In the genomic region with DNA sequence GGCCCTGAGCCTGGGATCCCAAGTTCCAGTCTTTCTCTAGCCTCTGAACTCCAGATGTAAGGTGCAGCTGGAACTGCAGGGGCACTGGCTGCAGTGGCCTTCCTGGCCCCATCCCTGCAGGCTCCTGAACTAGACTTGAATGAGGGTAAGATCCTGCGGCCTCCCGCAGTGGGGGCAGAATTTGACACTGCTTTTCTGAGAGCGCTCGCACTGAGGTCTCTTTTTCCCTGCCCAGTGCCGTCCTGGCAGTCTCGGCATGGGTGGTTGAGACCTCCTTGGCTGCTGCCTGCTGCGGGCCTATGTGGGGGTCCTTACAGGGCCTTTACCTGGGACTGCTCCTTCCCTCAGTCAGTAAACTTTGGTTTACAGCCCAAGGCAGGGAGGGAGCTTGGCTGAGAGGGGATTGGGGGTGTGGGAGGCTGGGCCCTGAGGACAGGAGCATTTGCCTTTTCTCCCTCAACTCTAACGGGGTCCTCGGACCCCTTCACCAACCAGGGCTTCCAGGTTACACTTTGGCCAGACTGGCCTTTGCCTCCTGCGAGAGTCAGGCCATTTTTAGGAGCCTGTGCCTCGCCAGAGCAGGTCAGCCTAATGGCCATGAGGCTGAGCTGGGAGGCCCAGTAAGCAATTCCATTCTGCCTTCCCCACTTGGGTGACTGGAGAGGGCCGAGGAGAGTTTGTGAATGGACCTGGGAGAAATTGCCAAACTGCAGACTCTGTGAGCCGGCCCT, we compare ENCODE assay signal across 15 cellular contexts. TPM values are rescaled to one million over a fixed set of nuclear protein-coding genes. Genes with fewer than 3 reads are reported as not detected.
"Had no signal": no experiment of that assay in that cellular context is flagged by ENCODE, and none has a peak within 500 bp of the region (broad histone marks: within the 10 kb centered on the region; RNA-seq: fewer than 3 reads in every experiment).

No MANE protein-coding gene starts in this region.

- H3K9me3 ChIP-seq: suprapubic skin, upper lobe of left lung had no signal

- H3K36me3 ChIP-seq: suprapubic skin, upper lobe of left lung had no signal

- ATAC-seq: activated T-helper 17 cell treated with anti-CD3 and anti-CD28 coated beads, Interleukin-2, amount 50 U/mL, for 72 hours; stimulated activated naive CD8-positive, alpha-beta T cell treated with anti-CD3 and anti-CD28 coated beads, Interleukin-15, Interleukin-2, amounts not matched to agents 100 U/mL and 50 U/mL, for 24 hours had no signal

- H3K27me3 ChIP-seq: suprapubic skin, upper lobe of left lung had no signal

- H3K4me3 ChIP-seq: suprapubic skin, upper lobe of left lung had no signal

- H3K4me1 ChIP-seq: upper lobe of left lung had no signal

- H3K27ac ChIP-seq: suprapubic skin, upper lobe of left lung had no signal

- DNase-seq: activated CD4-positive, alpha-beta T cell treated with anti-CD3 and anti-CD28 coated beads for 1 hour; activated CD8-positive, alpha-beta memory T cell treated with anti-CD3 and anti-CD28 coated beads for 24 hours; anterior cingulate cortex; hypothalamus; immature natural killer cell; stimulated activated CD4-positive, alpha-beta T cell treated with anti-CD3 and anti-CD28 coated beads, Interleukin-2, amount 100 ng/mL, for 48 hours; stimulated activated naive CD8-positive, alpha-beta T cell treated with anti-CD3 and anti-CD28 coated beads, Interleukin-15, Interleukin-2, amounts not matched to agents 100 U/mL and 50 U/mL, for 24 hours; SW 1271; T-helper 9 cell had no signal

RNA-seq across cellular contexts. Expression of gene FAM83F, which starts 35.4 kb away (rescaled TPM):
- total RNA-seq: dermis microvascular lymphatic vessel endothelial cell, lung microvascular endothelial cell, osteocyte had no signal
